ENCODE assay signal across 2 cellular contexts in the genomic region with DNA sequence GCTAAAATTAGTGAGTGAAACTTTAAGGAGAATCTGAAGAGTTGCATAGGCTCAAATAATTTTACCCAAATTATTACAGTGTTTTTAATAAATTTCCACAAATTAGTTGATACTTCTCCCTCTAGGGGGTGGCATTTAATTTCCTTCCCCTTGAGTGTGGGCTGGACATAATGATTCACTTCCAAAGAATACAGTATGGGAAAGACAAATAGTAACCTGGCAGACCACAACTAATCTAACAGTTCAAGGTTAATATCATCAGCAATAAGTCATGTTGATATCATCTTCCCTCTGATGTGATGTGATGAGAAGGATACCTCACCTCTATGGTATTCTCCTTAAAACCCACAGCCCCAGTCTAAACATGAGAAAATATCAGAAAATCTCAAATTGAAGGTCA.
TF ChIP-seq lines count a peak whose summit lies in the region.

No MANE protein-coding gene starts in this region.

TF ChIP-seq in HCT116, 20 proteins besides CTCF, POLR2A, EP300 and RAD21:
- TF ChIP-seq ELF1 (IDR thresholded peaks at IDR 0.05; ENCODE audit: borderline replicate concordance, low read depth) (no peak), SIN3A (IDR thresholded peaks at IDR 0.05; ENCODE audit: low read depth) (no peak), ZFX (IDR thresholded peaks at IDR 0.05) (no peak), EZH2phosphoT487 (IDR thresholded peaks at IDR 0.05; ENCODE audit: borderline replicate concordance) (no peak), EZH2 (IDR thresholded peaks at IDR 0.05) (no peak), CEBPB (IDR thresholded peaks at IDR 0.05; ENCODE audit: low read depth) (no peak), EGR1 (IDR thresholded peaks at IDR 0.05; ENCODE audit: low read depth) (no peak), TCF7L2 (IDR thresholded peaks at IDR 0.05; ENCODE audit: borderline replicate concordance, extremely low read depth, insufficient read depth, insufficient read length) (no peak)
- TF ChIP-seq, protein P1, sequence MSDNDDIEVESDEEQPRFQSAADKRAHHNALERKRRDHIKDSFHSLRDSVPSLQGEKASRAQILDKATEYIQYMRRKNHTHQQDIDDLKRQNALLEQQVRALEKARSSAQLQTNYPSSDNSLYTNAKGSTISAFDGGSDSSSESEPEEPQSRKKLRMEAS (IDR thresholded peaks at IDR 0.05), result no peak

TF ChIP-seq in endothelial cell of umbilical vein, 7 proteins besides CTCF, POLR2A, EP300 and RAD21:
- no peak for TF ChIP-seq FOS (IDR thresholded peaks at IDR 0.05; ENCODE audit: borderline replicate concordance, insufficient read depth, low read length)
- no peak for TF ChIP-seq MYC (IDR thresholded peaks at IDR 0.05; ENCODE audit: low read depth, low read length)
- no peak for TF ChIP-seq GATA2 (IDR thresholded peaks at IDR 0.05; ENCODE audit: insufficient read depth, insufficient read length, low read depth, low read length)
- TF ChIP-seq EZH2 (IDR thresholded peaks at IDR 0.05; ENCODE audit: borderline replicate concordance, low read depth, low read length, severe bottlenecking), result no peak
- TF ChIP-seq POLR2AphosphoS5 (IDR thresholded peaks at IDR 0.05; ENCODE audit: insufficient read depth, low read depth, low read length), result no peak
- TF ChIP-seq JUN (IDR thresholded peaks at IDR 0.05; ENCODE audit: borderline replicate concordance, insufficient read depth, insufficient read length, low read depth), result no peak
- TF ChIP-seq, protein P1 (IDR thresholded peaks at IDR 0.05; ENCODE audit: insufficient read depth, insufficient read length), result no peak
